In genomic region chr7:25118048-25118753, GRCh38 we compare ENCODE assay signal across 10 cellular contexts. TPM values are rescaled to one million over a fixed set of nuclear protein-coding genes. Genes with fewer than 3 reads are reported as not detected.
DNase-seq lines count a peak whose midpoint lies in the region; ATAC-seq, FAIRE-seq and TF ChIP-seq lines count a peak whose summit lies in the region.
"Had no signal": no experiment of that assay in that cellular context is flagged by ENCODE, and none has a peak within 500 bp of the region (broad histone marks: within the 10 kb centered on the region; RNA-seq: fewer than 3 reads in every experiment).

No MANE protein-coding gene starts in this region.

- H3K36me3 ChIP-seq in endothelial cell of umbilical vein (ENCODE audit: control insufficient read depth in 2 of 2, extremely low read depth in 1 of 2, insufficient read depth in 2 of 2, low read length in 2 of 2) (peaks cover 5 to 12% of the 10 kb centered on the region in 2 experiments), SJCRH30 (peaks cover 42% of the 10 kb centered on the region)

- no peak overlapping the region for H3K9ac ChIP-seq in endothelial cell of umbilical vein (replicated peaks; ENCODE audit: extremely low read depth, insufficient read depth, low read length)

- DNase-seq in DMS 273 (lab: John Stamatoyannopoulos, UW; ENCODE audit: unreplicated experiment) (peak; percentile 42), DMS 273 treated with DMSO at 0.1 percent for 48 hours (lab: John Stamatoyannopoulos, UW) (no peak), endothelial cell of umbilical vein (ENCODE audit: low read depth, low spot score) (no peak), mesenteric fat pad (ENCODE audit: low spot score) (no peak), GM19240 (ENCODE audit: insufficient read length, low spot score) (no peak), SJCRH30 (no peak)
- DNase-seq: activated naive CD8-positive, alpha-beta T cell treated with anti-CD3 and anti-CD28 coated beads, Interleukin-2, amount 10 ng/mL, durations not matched to agents 7 days and 5 days; SHP77 treated with DMSO at 0.1 percent for 48 hours had no signal

- no peaks in the 10 kb centered on the region for H3K9me3 ChIP-seq in endothelial cell of umbilical vein (replicated peaks; ENCODE audit: control insufficient read depth, insufficient read depth, low read length)
- H3K9me3 ChIP-seq in SJCRH30 (replicated peaks) = no peaks in the 10 kb centered on the region

- H4K20me1 ChIP-seq in endothelial cell of umbilical vein (replicated peaks; ENCODE audit: control insufficient read depth, extremely low read depth, insufficient read depth, low read length) = no peaks in the 10 kb centered on the region

- no peak for TF ChIP-seq CTCF in endothelial cell of umbilical vein (IDR thresholded peaks at IDR 0.05; ENCODE audit: extremely low read depth in 1 of 2, insufficient read depth in 1 of 2, low read depth in 1 of 2, low read length in 2 of 2)

- H3K27ac ChIP-seq in endothelial cell of umbilical vein (ENCODE audit: insufficient read depth, low read depth, low read length) = no peak overlapping the region
- no peak overlapping the region for H3K27ac ChIP-seq in SJCRH30

- FAIRE-seq in endothelial cell of umbilical vein (lab: Jason Lieb, UNC) = no peak

- no peak overlapping the region for H3K4me2 ChIP-seq in endothelial cell of umbilical vein (ENCODE audit: insufficient read depth, low read length)

- no peak for TF ChIP-seq POLR2A in endothelial cell of umbilical vein (IDR thresholded peaks at IDR 0.05; ENCODE audit: low read depth, low read length)

- H3K27me3 ChIP-seq in endothelial cell of umbilical vein (ENCODE audit: control insufficient read depth in 2 of 2, insufficient read depth in 2 of 2, low read length in 2 of 2) (no peaks in the 10 kb centered on the region), SJCRH30 (no peaks in the 10 kb centered on the region)

- POLR2A ChIA-PET in endothelial cell of umbilical vein (lab: Charles Lee) = no interaction called here

- H3K4me3 ChIP-seq in endothelial cell of umbilical vein (replicated peaks in 1 of 3; ENCODE audit: insufficient read depth in 1 of 3, low read depth in 1 of 3, low read length in 3 of 3) = no peak overlapping the region
- H3K4me3 ChIP-seq in SJCRH30 = no peak overlapping the region

- peaks cover 10% of the 10 kb centered on the region for H3K79me2 ChIP-seq in endothelial cell of umbilical vein (ENCODE audit: control insufficient read depth, insufficient read depth, low read length)

- no peaks in the 10 kb centered on the region for H3K9me1 ChIP-seq in endothelial cell of umbilical vein (replicated peaks; ENCODE audit: control insufficient read depth, extremely low read depth, insufficient read depth, low read length)

- CTCF ChIA-PET in endothelial cell of umbilical vein (lab: Charles Lee) = interaction anchor here (1.2 kb wide), 1 partner anchor 24 kb away, joined by 3 read pairs; no protein-coding TSS in a partner anchor

- H2AFZ ChIP-seq in endothelial cell of umbilical vein (ENCODE audit: low read depth, low read length) = no peak overlapping the region

- ATAC-seq in GM21515 (IDR thresholded peaks at IDR 0.05; ENCODE audit: unreplicated experiment) = peak; percentile 31
- ATAC-seq in HG03342 (IDR thresholded peaks at IDR 0.05; ENCODE audit: unreplicated experiment) = peak; percentile 39

- no TSS peak for BruUV-seq in endothelial cell of umbilical vein (replicated peaks; lab: Mats Ljungman, UMichigan)

- dilution Hi-C loops in endothelial cell of umbilical vein (cut with MboI; ENCODE audit: extremely low pct_ligation_motif_present, low sequenced_read_pairs) = no loop called here

- intact Hi-C loops in endothelial cell of umbilical vein (cut with micrococcal nuclease) = no loop called here

- H3K4me1 ChIP-seq in endothelial cell of umbilical vein (ENCODE audit: control insufficient read depth, extremely low read depth, insufficient read depth, low read length) = no peaks in the 10 kb centered on the region
- peaks cover 9% of the 10 kb centered on the region; the same call in 1 of the 2 replicates for H3K4me1 ChIP-seq in SJCRH30

TF ChIP-seq in endothelial cell of umbilical vein, 7 proteins besides CTCF, POLR2A, EP300 and RAD21:
- peak; percentile 11 for TF ChIP-seq POLR2AphosphoS5 (IDR thresholded peaks at IDR 0.05; ENCODE audit: insufficient read depth, low read depth, low read length)
- no peak for TF ChIP-seq GATA2 (IDR thresholded peaks at IDR 0.05; ENCODE audit: insufficient read depth, insufficient read length, low read depth, low read length)

RNA-seq across cellular contexts. Expression of gene CYCS, which starts 6.9 kb away (rescaled TPM):
- total RNA-seq in endothelial cell of umbilical vein (134 and 143 TPM in 2 replicates), mesenteric fat pad (107 TPM)
- polyA plus RNA-seq in endothelial cell of umbilical vein = 12.3 and 21.4 TPM in 2 replicates
- 39.3 and 43.4 TPM in 2 replicates for polyA plus RNA-seq in endothelial cell of umbilical vein (2011; cell fraction: cytosol; rRNA removed)
- polyA plus RNA-seq in endothelial cell of umbilical vein (2011; cell fraction: nucleus; rRNA removed) = 15.7 and 20.1 TPM in 2 replicates
- 87.5 and 158 TPM in 2 replicates for polyA plus RNA-seq in endothelial cell of umbilical vein (2012)
- polyA minus RNA-seq in endothelial cell of umbilical vein = 9.5 and 11.0 TPM in 2 replicates
- 31.6 TPM for polyA minus RNA-seq in endothelial cell of umbilical vein (2011; cell fraction: cytosol; rRNA and poly(A)+ RNA removed)
- 10.5 and 17.1 TPM in 2 replicates for polyA minus RNA-seq in endothelial cell of umbilical vein (2011; cell fraction: nucleus; rRNA and poly(A)+ RNA removed)
- total RNA-seq in SJCRH30 (2014; rRNA removed; shearing (Covaris generic)) = 337 and 376 TPM in 2 replicates
